In the genomic region with DNA sequence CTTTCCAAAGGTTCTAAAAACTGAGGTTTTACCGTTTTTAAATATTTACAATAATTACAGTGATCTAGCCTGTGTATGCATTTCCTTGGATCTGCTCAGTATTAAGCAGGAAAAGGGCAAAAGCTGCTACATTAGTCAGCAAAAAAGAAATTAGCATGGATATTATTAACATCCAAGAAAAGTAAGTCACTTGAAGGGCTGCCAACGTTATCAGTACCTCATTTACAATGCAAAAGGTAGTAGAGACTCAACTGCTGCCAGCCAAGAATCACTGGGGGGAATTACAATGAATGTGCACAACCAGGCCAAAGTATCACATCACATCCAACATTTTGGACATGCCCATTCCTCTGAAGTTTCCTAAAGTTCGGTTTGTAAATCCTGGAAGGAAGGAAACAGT, we compare ENCODE assay signal across 8 cellular contexts. TPM values are rescaled to one million over a fixed set of nuclear protein-coding genes. Genes with fewer than 3 reads are reported as not detected.
DNase-seq lines count a peak whose midpoint lies in the region; ATAC-seq and TF ChIP-seq lines count a peak whose summit lies in the region.

No MANE protein-coding gene starts in this region.

- no peak for TF ChIP-seq RAD21 in IMR-90 (IDR thresholded peaks at IDR 0.05; ENCODE audit: low read length)

- H3K9me3 ChIP-seq in IMR-90 (ENCODE audit: control insufficient read depth, insufficient read depth, low read length) (no peaks in the 10 kb centered on the region), duodenal mucosa (ENCODE audit: control insufficient read depth in 1 of 2, low read length in 2 of 2) (no peaks in the 10 kb centered on the region), mucosa of stomach (ENCODE audit: control insufficient read depth, low read length) (no peaks in the 10 kb centered on the region)

- peak overlapping the region; percentile 99 for H3K56ac ChIP-seq in IMR-90 (ENCODE audit: extremely low read depth, insufficient read depth, low read length)

- H2BK20ac ChIP-seq in IMR-90 (ENCODE audit: low read depth, low read length) = peak overlapping the region; percentile 70; the same call in 1 of the 2 replicates

- TF ChIP-seq CTCF in IMR-90 (conservative IDR thresholded peaks at IDR 0.05; ENCODE audit: low read depth, low read length) = no peak

- no CpG with 5 or more reads among the region's 3 CpGs for WGBS in IMR-90 (ENCODE audit: extremely low coverage in 2 of 2, insufficient read length in 1 of 2), 2 experiments

- BruUV-seq in IMR-90 (replicated peaks; lab: Mats Ljungman, UMichigan) = no TSS peak

- H2BK5ac ChIP-seq in IMR-90 (ENCODE audit: low read depth, low read length, poor library complexity, severe bottlenecking) = peak overlapping the region; percentile 89

- H3K14ac ChIP-seq in IMR-90 (replicated peaks; ENCODE audit: low read depth, low read length) = peak overlapping the region; percentile 97

- intact Hi-C loops in IMR-90 (cut with micrococcal nuclease) = loop anchor here (1.0 to 10.0 kb wide), 3 partner anchors 71 to 310 kb away; partner anchors contain the start of gene RWDD3

- H3K9me1 ChIP-seq in IMR-90 (ENCODE audit: insufficient read depth, low read length) = peaks cover 20% of the 10 kb centered on the region

- peak overlapping the region; percentile 89 for H3K9ac ChIP-seq in IMR-90 (ENCODE audit: low read depth, low read length)
- peak overlapping the region; percentile 83 to 92 for H3K9ac ChIP-seq in duodenal mucosa (ENCODE audit: low read depth in 1 of 2, low read length in 2 of 2)
- peak overlapping the region; percentile 81 for H3K9ac ChIP-seq in mucosa of stomach (ENCODE audit: low read length)

- no peak for ATAC-seq in IMR-90 (ENCODE audit: low read depth)

- peaks cover 7% of the 10 kb centered on the region for H3K36me3 ChIP-seq in IMR-90 (ENCODE audit: control insufficient read depth, insufficient read depth, low read length)
- H3K36me3 ChIP-seq in duodenal mucosa (ENCODE audit: control insufficient read depth in 1 of 2, insufficient read depth in 2 of 2, low read length in 2 of 2) = no peaks in the 10 kb centered on the region
- H3K36me3 ChIP-seq in mucosa of stomach (ENCODE audit: control insufficient read depth, insufficient read depth, low read length) = no peaks in the 10 kb centered on the region

- CTCF ChIA-PET in IMR-90 (lab: Yijun Ruan, JAX) = interaction anchor here (0.9 to 1.8 kb wide), 2 partner anchors 13 to 71 kb away, joined by 3 to 7 read pairs; no protein-coding TSS in a partner anchor

- H4K20me1 ChIP-seq in IMR-90 (ENCODE audit: insufficient read depth, low read length) = peaks cover 56% of the 10 kb centered on the region

- POLR2A ChIA-PET in IMR-90 (lab: Charles Lee; ENCODE audit: unreplicated experiment) = no interaction called here

- H3K79me1 ChIP-seq in IMR-90 (ENCODE audit: low read depth in 1 of 2, low read length in 2 of 2) = peaks cover 4 to 56% of the 10 kb centered on the region in 2 experiments; a peak in 2 of 4 replicates

- DNase-seq in A172 (ENCODE audit: low spot score) (peak; percentile 25), IMR-90 (peak; percentile 44), 8988T (no peak), NCI-H1694 (lab: John Stamatoyannopoulos, UW) (no peak), GDM1 (lab: John Stamatoyannopoulos, UW) (no peak)
- no peak for DNase-seq in stimulated activated CD4-positive, alpha-beta T cell treated with anti-CD3 and anti-CD28 coated beads, Interleukin-2, amount 100 ng/mL, for 48 hours

- H2AK9ac ChIP-seq in IMR-90 (replicated peaks; ENCODE audit: low read depth, low read length, poor library complexity) = no peak overlapping the region

- no peaks in the 10 kb centered on the region for H3K27me3 ChIP-seq in IMR-90 (ENCODE audit: control insufficient read depth, insufficient read depth, low read length)
- H3K27me3 ChIP-seq in duodenal mucosa (ENCODE audit: control insufficient read depth in 1 of 2, insufficient read depth in 2 of 2, low read length in 2 of 2) = no peaks in the 10 kb centered on the region
- H3K27me3 ChIP-seq in mucosa of stomach (ENCODE audit: control insufficient read depth, insufficient read depth, low read length) = peaks cover 3% of the 10 kb centered on the region

- peak overlapping the region; percentile 27; the same call in 1 of the 2 replicates for H4K5ac ChIP-seq in IMR-90 (ENCODE audit: low read depth, low read length)

- no peak for TF ChIP-seq POLR2A in IMR-90 (IDR thresholded peaks at IDR 0.05; ENCODE audit: low read depth, low read length)

- H3K4me1 ChIP-seq in IMR-90 (ENCODE audit: control insufficient read depth, insufficient read depth, low read length) (peaks cover 25% of the 10 kb centered on the region), duodenal mucosa (ENCODE audit: control insufficient read depth in 1 of 2, insufficient read depth in 2 of 2, low read length in 2 of 2) (peaks cover 22 to 58% of the 10 kb centered on the region in 2 donors), mucosa of stomach (ENCODE audit: control insufficient read depth, insufficient read depth, low read length) (peaks cover 26% of the 10 kb centered on the region)

- H2AK5ac ChIP-seq in IMR-90 (ENCODE audit: low read depth, low read length) = peak overlapping the region; percentile 18; the same call in 1 of the 2 replicates

- H3K4ac ChIP-seq in IMR-90 (ENCODE audit: low read depth, low read length) = peak overlapping the region; percentile 97

- peak overlapping the region; percentile 97 for H3K4me2 ChIP-seq in IMR-90 (ENCODE audit: low read depth, low read length)

- no peak overlapping the region for H2AFZ ChIP-seq in IMR-90 (replicated peaks; ENCODE audit: low read length, poor library complexity)

- H4K8ac ChIP-seq in IMR-90 (ENCODE audit: low read depth in 2 of 2, low read length in 2 of 2) = peak overlapping the region; percentile 54 to 79; a peak in 3 of 4 replicates

- H3K27ac ChIP-seq in IMR-90 (ENCODE audit: insufficient read depth, low read length) (peak overlapping the region; percentile 93; the same call in 1 of the 2 replicates), duodenal mucosa (ENCODE audit: low read depth, low read length) (peak overlapping the region; percentile 93)

- in situ Hi-C loops in IMR-90 (cut with MboI; ENCODE audit: low sequenced_read_pairs) = loop anchor here (5.0 kb wide), 1 partner anchor 112 kb away; no protein-coding TSS in a partner anchor

- peak overlapping the region; percentile 63 for H3K4me3 ChIP-seq in IMR-90 (ENCODE audit: insufficient read depth, low read depth, low read length)
- H3K4me3 ChIP-seq in duodenal mucosa (ENCODE audit: low read depth in 1 of 2, low read length in 2 of 2) = peak overlapping the region; percentile 82 to 91
- peak overlapping the region; percentile 9 for H3K4me3 ChIP-seq in mucosa of stomach (ENCODE audit: low read length)

- dilution Hi-C loops in IMR-90 (cut with HindIII; ENCODE audit: low sequenced_read_pairs, unreplicated experiment) = no loop called here

- peak overlapping the region; percentile 71; the same call in 1 of the 3 replicates for H2BK15ac ChIP-seq in IMR-90 (ENCODE audit: low read depth, low read length)

- H2BK120ac ChIP-seq in IMR-90 (ENCODE audit: low read depth, low read length) = peak overlapping the region; percentile 96

- peak overlapping the region; percentile 53; the same call in 1 of the 2 replicates for H3K18ac ChIP-seq in IMR-90 (ENCODE audit: low read depth, low read length)

- H4K91ac ChIP-seq in IMR-90 (ENCODE audit: insufficient read depth, low read depth, low read length) = peak overlapping the region; percentile 75

- peak overlapping the region; percentile 98 for H3K23ac ChIP-seq in IMR-90 (ENCODE audit: low read depth, low read length)

TF ChIP-seq in IMR-90, 13 proteins besides CTCF, POLR2A, EP300 and RAD21:
- TF ChIP-seq MAFK (IDR thresholded peaks at IDR 0.05; ENCODE audit: low read depth, low read length) (peak; percentile 71), CEBPB (IDR thresholded peaks at IDR 0.05; ENCODE audit: low read depth, low read length) (no peak)
- TF ChIP-seq, protein P1, sequence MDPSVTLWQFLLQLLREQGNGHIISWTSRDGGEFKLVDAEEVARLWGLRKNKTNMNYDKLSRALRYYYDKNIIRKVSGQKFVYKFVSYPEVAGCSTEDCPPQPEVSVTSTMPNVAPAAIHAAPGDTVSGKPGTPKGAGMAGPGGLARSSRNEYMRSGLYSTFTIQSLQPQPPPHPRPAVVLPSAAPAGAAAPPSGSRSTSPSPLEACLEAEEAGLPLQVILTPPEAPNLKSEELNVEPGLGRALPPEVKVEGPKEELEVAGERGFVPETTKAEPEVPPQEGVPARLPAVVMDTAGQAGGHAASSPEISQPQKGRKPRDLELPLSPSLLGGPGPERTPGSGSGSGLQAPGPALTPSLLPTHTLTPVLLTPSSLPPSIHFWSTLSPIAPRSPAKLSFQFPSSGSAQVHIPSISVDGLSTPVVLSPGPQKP (IDR thresholded peaks at IDR 0.05; ENCODE audit: borderline replicate concordance, low read depth, low read length) = no peak

RNA-seq across cellular contexts. Expression of gene CNN3, which starts 1.9 kb away (rescaled TPM):
- 227 and 277 TPM in 2 replicates for total RNA-seq in A172 (2014; rRNA removed; shearing (Covaris generic))
- 552 and 592 TPM in 2 replicates for total RNA-seq in IMR-90 (2012; rRNA removed)
- polyA plus RNA-seq in IMR-90 (2012; rRNA removed) = 214 and 249 TPM in 2 replicates
- 118 and 124 TPM in 2 replicates for polyA plus RNA-seq in IMR-90 (2012; cell fraction: cytosol; rRNA removed)
- 47.8 and 219 TPM in 2 replicates for polyA plus RNA-seq in IMR-90 (2012; cell fraction: nucleus; rRNA removed; ENCODE audit: low replicate concordance)

Comparison
In these comparisons a context has a peak if more than half of its experiments do, and no peak if none do; other contexts are left out.
1. DNase-seq: peak in A172 (single experiment) and IMR-90 (single experiment); none in 8988T (single experiment), stimulated activated CD4-positive, alpha-beta T cell treated with anti-CD3 and anti-CD28 coated beads, Interleukin-2, amount 100 ng/mL, for 48 hours (0 of 2), NCI-H1694 (single experiment) and GDM1 (single experiment).
2. H3K4me3 ChIP-seq: peak in every context shown above with its lines; median percentile 86 in duodenal mucosa; 63 in IMR-90; 9 in mucosa of stomach.
3. Peak in every context shown above with its lines, with median percentiles within 50 percentile points of each other: H3K9ac ChIP-seq.